In the genomic region with DNA sequence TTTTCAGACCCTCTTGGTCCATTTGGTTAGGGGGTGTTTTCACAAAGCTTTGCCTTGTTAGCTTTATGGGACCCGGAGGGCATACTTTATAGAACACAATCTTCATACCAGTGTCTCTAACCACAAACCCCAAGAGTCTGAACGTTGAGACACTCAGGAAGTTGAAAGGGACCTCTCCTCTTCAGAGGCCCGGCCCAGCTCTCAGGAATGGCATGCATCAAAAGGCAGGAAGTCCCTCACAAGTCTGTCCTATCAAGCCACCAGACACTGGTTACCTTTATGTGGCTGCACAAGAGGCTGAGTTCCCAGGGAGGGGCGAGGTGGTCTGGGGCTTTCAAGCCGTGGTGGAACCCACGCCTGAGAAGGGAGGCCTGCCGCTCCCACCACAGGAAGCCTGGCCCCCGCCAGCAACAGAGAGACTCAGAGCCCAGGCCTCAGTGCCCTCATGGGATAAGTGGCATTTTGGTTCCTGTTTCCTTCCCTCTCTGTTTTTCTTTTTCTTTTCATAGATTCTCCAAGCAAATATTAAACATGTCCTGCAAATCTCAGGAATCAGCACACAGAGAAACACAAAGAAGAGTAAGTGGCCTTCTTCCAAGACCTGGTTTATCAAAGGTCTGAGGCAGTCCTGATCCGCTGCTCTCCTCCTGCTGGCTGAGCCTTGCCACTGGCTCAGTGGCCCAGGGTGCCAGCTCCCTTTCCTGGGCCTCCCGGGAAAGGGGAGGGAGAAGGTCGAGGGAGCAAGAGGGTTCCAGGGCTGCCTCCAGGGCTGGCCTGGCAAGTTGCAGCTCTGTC, we compare ENCODE assay signal across 8 cellular contexts. TPM values are rescaled to one million over a fixed set of nuclear protein-coding genes. Genes with fewer than 3 reads are reported as not detected.
DNase-seq lines count a peak whose midpoint lies in the region; ATAC-seq and TF ChIP-seq lines count a peak whose summit lies in the region.
"Not testable (repeated sequence)": the region's sequence is repeated elsewhere in the genome, so short reads cannot be mapped to it uniquely, and the experiment has no call there.

No MANE protein-coding gene starts in this region.

- not testable (repeated sequence) for TF ChIP-seq CTCF in HL-60 (IDR thresholded peaks at IDR 0.05; ENCODE audit: insufficient read depth, low read length)
- peak; percentile 45 for TF ChIP-seq CTCF in SK-N-SH (IDR thresholded peaks at IDR 0.05)

- not testable (repeated sequence) for H3K36me3 ChIP-seq in SK-N-SH (replicated peaks in 1 of 2; ENCODE audit: control insufficient read depth in 1 of 2, insufficient read depth in 2 of 2, low read length in 1 of 2); mesenchymal stem cell (ENCODE audit: control insufficient read depth in 1 of 2, insufficient read depth in 2 of 2, low read depth in 1 of 2, low read length in 2 of 2)

- H3F3A ChIP-seq in SK-N-SH (replicated peaks; ENCODE audit: insufficient read depth): peaks cover 37% of the 10 kb centered on the region

- peak overlapping the region in 1 of 2 experiments; percentile 41 for H3K14ac ChIP-seq in mesenchymal stem cell (ENCODE audit: low read length in 2 of 2)

- H4K91ac ChIP-seq in mesenchymal stem cell (ENCODE audit: low read length): peak overlapping the region; percentile 90

- TF ChIP-seq EP300 in SK-N-SH (IDR thresholded peaks at IDR 0.05; ENCODE audit: borderline replicate concordance in 1 of 2, low read depth in 1 of 2, low read length in 1 of 2): not testable (repeated sequence)

- CTCF ChIA-PET in SK-N-SH (lab: Yijun Ruan, JAX): interaction anchor here (1.2 kb wide), 1 partner anchor 707 kb away, joined by 3 read pairs; no protein-coding TSS in a partner anchor

- H3K9me3 ChIP-seq in SK-N-SH; mesenchymal stem cell (ENCODE audit: control insufficient read depth, low read length): not testable (repeated sequence)

- peak overlapping the region; percentile 95 to 97 for H3K18ac ChIP-seq in mesenchymal stem cell (ENCODE audit: low read depth in 1 of 2, low read length in 2 of 2)

- peak; percentile 85 for DNase-seq in EH (ENCODE audit: low read depth)
- peak in 1 of 2 experiments; percentile 68 for DNase-seq in HL-60 (ENCODE audit: low read depth in 1 of 2, low spot score in 1 of 2)
- not testable (repeated sequence) for DNase-seq in SK-N-SH; stimulated activated naive B cell treated with anti-CD40 and anti-IgM and Interleukin-4, amounts not matched to agents 10 μg/mL and 1 μg/mL and 100 μg/mL, for 72 hours
- DNase-seq in activated CD8-positive, alpha-beta memory T cell treated with anti-CD3 and anti-CD28 coated beads, Interleukin-2, amount 50 U/mL, for 48 hours: peak; percentile 73
- DNase-seq in central memory CD8-positive, alpha-beta T cell (ENCODE audit: low spot score in 2 of 2): peak; percentile 35 to 62
- peak; percentile 69 for DNase-seq in mesenchymal stem cell

- peaks cover 0 to 30% of the 10 kb centered on the region in 2 experiments; a peak in 3 of 4 replicates for H3K4me1 ChIP-seq in SK-N-SH (ENCODE audit: control insufficient read depth in 1 of 2, insufficient read depth in 2 of 2, low read depth in 1 of 2, low read length in 1 of 2)
- H3K4me1 ChIP-seq in mesenchymal stem cell (ENCODE audit: control insufficient read depth, insufficient read depth, low read depth, low read length): peaks cover 19% of the 10 kb centered on the region

- not testable (repeated sequence) for TF ChIP-seq RAD21 in SK-N-SH (IDR thresholded peaks at IDR 0.05; ENCODE audit: low read length)

- peak; percentile 70 for ATAC-seq in GM21723 (IDR thresholded peaks at IDR 0.05; ENCODE audit: unreplicated experiment)
- peak; percentile 82 for ATAC-seq in central memory CD8-positive, alpha-beta T cell (replicated peaks; ENCODE audit: extremely low read depth, poor library complexity, severe bottlenecking)
- peak; percentile 64 for ATAC-seq in stimulated activated naive B cell treated with anti-CD40 and anti-IgM and Interleukin-4, amounts not matched to agents 10 μg/mL and 1 μg/mL and 100 μg/mL, for 72 hours (replicated peaks)

- H3K36me3 Mint-ChIP-seq in central memory CD8-positive, alpha-beta T cell (ENCODE audit: insufficient read depth); stimulated activated naive B cell treated with anti-CD40 and anti-IgM and Interleukin-4, amounts not matched to agents 10 μg/mL and 1 μg/mL and 100 μg/mL, for 72 hours: not testable (repeated sequence)

- H3K4ac ChIP-seq in mesenchymal stem cell (ENCODE audit: low read depth in 1 of 2, low read length in 2 of 2): peak overlapping the region; percentile 75 to 90

- H3K4me3 Mint-ChIP-seq in central memory CD8-positive, alpha-beta T cell: peak overlapping the region; percentile 83
- peak overlapping the region; percentile 60 to 80 for H3K4me3 Mint-ChIP-seq in stimulated activated naive B cell treated with anti-CD40 and anti-IgM and Interleukin-4, amounts not matched to agents 10 μg/mL and 1 μg/mL and 100 μg/mL, for 72 hours

- H2AFZ ChIP-seq in SK-N-SH (ENCODE audit: low read depth): peak overlapping the region; percentile 75
- H2AFZ ChIP-seq in mesenchymal stem cell (ENCODE audit: low read depth, low read length): not testable (repeated sequence)

- H2AK5ac ChIP-seq in mesenchymal stem cell (ENCODE audit: low read length, severe bottlenecking): peak overlapping the region; percentile 32

- peaks cover 58% of the 10 kb centered on the region for H3K4me1 Mint-ChIP-seq in central memory CD8-positive, alpha-beta T cell
- H3K4me1 Mint-ChIP-seq in stimulated activated naive B cell treated with anti-CD40 and anti-IgM and Interleukin-4, amounts not matched to agents 10 μg/mL and 1 μg/mL and 100 μg/mL, for 72 hours: peaks cover 23 to 29% of the 10 kb centered on the region in 2 donors

- H4K20me1 ChIP-seq in SK-N-SH (ENCODE audit: insufficient read depth): not testable (repeated sequence)

- not testable (repeated sequence) for H2BK5ac ChIP-seq in mesenchymal stem cell (ENCODE audit: low read depth, low read length, poor library complexity, severe bottlenecking)

- H3K4me3 ChIP-seq in HL-60 (replicated peaks; ENCODE audit: insufficient read depth, low read length); SK-N-SH (ENCODE audit: low read depth in 2 of 2, low read length in 1 of 2); mesenchymal stem cell (ENCODE audit: insufficient read depth in 1 of 2, low read depth in 1 of 2, low read length in 2 of 2): not testable (repeated sequence)

- POLR2A ChIA-PET in SK-N-SH (lab: Yijun Ruan, JAX): interaction anchor here (0.6 kb wide), 1 partner anchor 11 kb away, joined by 3 read pairs; no protein-coding TSS in a partner anchor

- not testable (repeated sequence) for H3K23ac ChIP-seq in mesenchymal stem cell (ENCODE audit: low read length in 2 of 2)

- not testable (repeated sequence) for H3K9me2 ChIP-seq in SK-N-SH

- H3K9ac ChIP-seq in SK-N-SH: peak overlapping the region; percentile 17
- H3K9ac ChIP-seq in mesenchymal stem cell (ENCODE audit: low read length): not testable (repeated sequence)

- not testable (repeated sequence) for H3K79me2 ChIP-seq in SK-N-SH (ENCODE audit: insufficient read depth)

- whole genome bisulfite sequencing in SK-N-SH (ENCODE audit: low lambda C conversion rate): 59% methylated on average over 9 of the region's 11 CpGs
- 29% methylated on average over 8 of the region's 11 CpGs for WGBS in mesenchymal stem cell

- H2BK120ac ChIP-seq in mesenchymal stem cell (ENCODE audit: low read depth, low read length): peak overlapping the region; percentile 65

- H3K79me1 ChIP-seq in mesenchymal stem cell (replicated peaks; ENCODE audit: low read length, poor library complexity, severe bottlenecking): not testable (repeated sequence)

- not testable (repeated sequence) for H3K27me3 ChIP-seq in HL-60 (ENCODE audit: insufficient read depth, poor library complexity, severe bottlenecking); SK-N-SH (ENCODE audit: insufficient read depth); mesenchymal stem cell (ENCODE audit: control insufficient read depth in 1 of 2, insufficient read depth in 1 of 2, low read length in 2 of 2)

- peak overlapping the region; percentile 6 to 99 for H2BK12ac ChIP-seq in mesenchymal stem cell (ENCODE audit: low read length in 2 of 2)

- H3K27ac ChIP-seq in HL-60 (replicated peaks) (peak overlapping the region; percentile 96), SK-N-SH (ENCODE audit: low read depth in 2 of 2, low read length in 1 of 2) (peak overlapping the region in 1 of 2 experiments; percentile 46; a peak in 2 of 4 replicates), mesenchymal stem cell (ENCODE audit: low read length, poor library complexity, severe bottlenecking) (peak overlapping the region; percentile 39)

- peak overlapping the region; percentile 94 for H4K8ac ChIP-seq in mesenchymal stem cell (ENCODE audit: low read length)

- not testable (repeated sequence) for H3K9me3 Mint-ChIP-seq in central memory CD8-positive, alpha-beta T cell; stimulated activated naive B cell treated with anti-CD40 and anti-IgM and Interleukin-4, amounts not matched to agents 10 μg/mL and 1 μg/mL and 100 μg/mL, for 72 hours

- not testable (repeated sequence) for H3K27me3 Mint-ChIP-seq in central memory CD8-positive, alpha-beta T cell; stimulated activated naive B cell treated with anti-CD40 and anti-IgM and Interleukin-4, amounts not matched to agents 10 μg/mL and 1 μg/mL and 100 μg/mL, for 72 hours

- peak overlapping the region; percentile 90 for H3K27ac Mint-ChIP-seq in central memory CD8-positive, alpha-beta T cell (ENCODE audit: low read depth)
- H3K27ac Mint-ChIP-seq in stimulated activated naive B cell treated with anti-CD40 and anti-IgM and Interleukin-4, amounts not matched to agents 10 μg/mL and 1 μg/mL and 100 μg/mL, for 72 hours: peak overlapping the region; percentile 90

- peak overlapping the region; percentile 41; the same call in 1 of the 2 replicates for H3K4me2 ChIP-seq in SK-N-SH
- H3K4me2 ChIP-seq in mesenchymal stem cell (ENCODE audit: low read length, poor library complexity, severe bottlenecking): not testable (repeated sequence)

- H2BK15ac ChIP-seq in mesenchymal stem cell (ENCODE audit: low read depth, poor library complexity, severe bottlenecking): peak overlapping the region; percentile 77

RNA-seq across cellular contexts. Expression of a gene that starts 50.6 kb away (rescaled TPM):
- polyA plus RNA-seq in SK-N-SH (2012; rRNA removed): 36.6 and 52.4 TPM in 2 replicates
- polyA plus RNA-seq in SK-N-SH (2012; cell fraction: cytosol; rRNA removed): 48.8 and 53.0 TPM in 2 replicates
- polyA plus RNA-seq in SK-N-SH (2012; cell fraction: nucleus; rRNA removed): 45.2 and 104 TPM in 2 replicates
- 127 TPM for polyA plus RNA-seq in mesenchymal stem cell (2013, experiment 1 of 2)
- polyA plus RNA-seq in mesenchymal stem cell (2013, experiment 2 of 2): 126 TPM
